ENCODE assay signal across 12 cellular contexts in genomic region chr14:73283592-73284379, GRCh38. TPM values are rescaled to one million over a fixed set of nuclear protein-coding genes. Genes with fewer than 3 reads are reported as not detected.
A peak's percentile ranks its signal among the peaks of the same experiment; 100 is the strongest.
DNase-seq lines count a peak whose midpoint lies in the region; ATAC-seq and TF ChIP-seq lines count a peak whose summit lies in the region.
"Had no signal": no experiment of that assay in that cellular context is flagged by ENCODE, and none has a peak within 500 bp of the region (broad histone marks: within the 10 kb centered on the region; RNA-seq: fewer than 3 reads in every experiment).

No MANE protein-coding gene starts in this region.

- H3K9me3 ChIP-seq in SK-N-SH (no peaks in the 10 kb centered on the region), iPS-18a (ENCODE audit: control insufficient read depth, low read depth, low read length) (no peaks in the 10 kb centered on the region), uterus (no peaks in the 10 kb centered on the region)

- H3K27me3 ChIP-seq in SK-N-SH (ENCODE audit: insufficient read depth) (no peaks in the 10 kb centered on the region), iPS-18a (ENCODE audit: control insufficient read depth, insufficient read depth, low read length) (no peaks in the 10 kb centered on the region), uterus (no peaks in the 10 kb centered on the region)

- no peak overlapping the region for H3K9ac ChIP-seq in SK-N-SH
- no peak overlapping the region for H3K9ac ChIP-seq in iPS-18a (ENCODE audit: low read length)

- TF ChIP-seq CTCF in SK-N-SH (IDR thresholded peaks at IDR 0.05) (0 out of 2 replicates have a peak, but pooled peaks have one; percentile 17), VCaP (conservative IDR thresholded peaks at IDR 0.05) (0 out of 2 replicates have a peak, but pooled peaks have one; percentile 27), uterus (IDR thresholded peaks at IDR 0.05) (peak in 3 of 4 experiments; percentile 13 to 32 (median 16))

- H3K4me3 ChIP-seq in SK-N-SH (ENCODE audit: low read depth in 2 of 2, low read length in 1 of 2) = no peak overlapping the region
- H3K4me3 ChIP-seq in iPS-18a (ENCODE audit: low read length) = peak overlapping the region; percentile 20
- H3K4me3 ChIP-seq in uterus = no peak overlapping the region

- no peaks in the 10 kb centered on the region for H4K20me1 ChIP-seq in SK-N-SH (ENCODE audit: insufficient read depth)

- TF ChIP-seq RAD21 in SK-N-SH (IDR thresholded peaks at IDR 0.05; ENCODE audit: low read length) = peak; percentile 50

- H3K4me2 ChIP-seq in SK-N-SH = no peak overlapping the region

- 77% methylated on average over 12 of the region's 12 CpGs for WGBS in SK-N-SH (ENCODE audit: low lambda C conversion rate)

- H3K4me1 ChIP-seq in SK-N-SH (ENCODE audit: control insufficient read depth in 1 of 2, insufficient read depth in 2 of 2, low read depth in 1 of 2, low read length in 1 of 2) (no peaks in the 10 kb centered on the region), iPS-18a (ENCODE audit: control insufficient read depth, low read depth, low read length) (peaks cover 42% of the 10 kb centered on the region), uterus (no peaks in the 10 kb centered on the region)

- no peaks in the 10 kb centered on the region for H3F3A ChIP-seq in SK-N-SH (replicated peaks; ENCODE audit: insufficient read depth)

- no peak for TF ChIP-seq EP300 in SK-N-SH (IDR thresholded peaks at IDR 0.05; ENCODE audit: borderline replicate concordance in 1 of 2, low read depth in 1 of 2, low read length in 1 of 2)

- peaks cover 44 to 51% of the 10 kb centered on the region in 2 experiments for H3K36me3 ChIP-seq in SK-N-SH (replicated peaks in 1 of 2; ENCODE audit: control insufficient read depth in 1 of 2, insufficient read depth in 2 of 2, low read length in 1 of 2)
- peaks cover 27% of the 10 kb centered on the region for H3K36me3 ChIP-seq in iPS-18a (ENCODE audit: control insufficient read depth, low read depth, low read length)
- H3K36me3 ChIP-seq in uterus = no peaks in the 10 kb centered on the region

- intact Hi-C loops in uterus (cut with DNase I; ENCODE audit: low total_unique reads) = no loop called here

- CTCF ChIA-PET in SK-N-SH (lab: Yijun Ruan, JAX) = interaction anchor here (0.9 to 3.3 kb wide), 8 partner anchors 9 to 335 kb away, joined by 3 to 19 read pairs (median 6); no protein-coding TSS in a partner anchor

- H2AFZ ChIP-seq in SK-N-SH (ENCODE audit: low read depth) = no peak overlapping the region

- ATAC-seq in SK-N-SH treated with all-trans-retinoic acid at 6 μM for 48 hours = no peak
- no peak for ATAC-seq in HG03439 (IDR thresholded peaks at IDR 0.05; ENCODE audit: unreplicated experiment)
- no peak for ATAC-seq in HG03354 (IDR thresholded peaks at IDR 0.05; ENCODE audit: poor library complexity, severe bottlenecking, unreplicated experiment)
- ATAC-seq: left colon, Right ventricle myocardium inferior had no signal

- DNase-seq in SK-N-SH (no peak), uterus (no peak), DMS79 treated with DMSO at 0.1 percent for 48 hours (lab: John Stamatoyannopoulos, UW) (no peak)
- DNase-seq: left colon; stimulated activated CD4-positive, alpha-beta T cell treated with anti-CD3 and anti-CD28 coated beads, Interleukin-12 subunit alpha, Interleukin-12 subunit beta, amount 100 ng/mL, for 4 hours had no signal

- TF ChIP-seq POLR2A in uterus (IDR thresholded peaks at IDR 0.05) = no peak

- H3K79me2 ChIP-seq in SK-N-SH (ENCODE audit: insufficient read depth) = no peaks in the 10 kb centered on the region

- H3K27ac ChIP-seq in SK-N-SH (ENCODE audit: low read depth in 2 of 2, low read length in 1 of 2) (no peak overlapping the region), VCaP (no peak overlapping the region), iPS-18a (ENCODE audit: low read length) (no peak overlapping the region), uterus (no peak overlapping the region)

- H3K9me2 ChIP-seq in SK-N-SH = no peaks in the 10 kb centered on the region

- POLR2A ChIA-PET in SK-N-SH (lab: Yijun Ruan, JAX) = no interaction called here

TF ChIP-seq in SK-N-SH, 30 proteins besides CTCF, POLR2A, EP300 and RAD21:
- TF ChIP-seq MXI1 (IDR thresholded peaks at IDR 0.05; ENCODE audit: low read depth, low read length) (no peak), ZBTB33 (IDR thresholded peaks at IDR 0.05; ENCODE audit: borderline replicate concordance, low read depth) (no peak), RXRA (IDR thresholded peaks at IDR 0.05; ENCODE audit: borderline replicate concordance, low read depth) (no peak), RCOR1 (IDR thresholded peaks at IDR 0.05; ENCODE audit: low read length) (no peak), PBX3 (IDR thresholded peaks at IDR 0.05) (no peak), NRF1 (IDR thresholded peaks at IDR 0.05; ENCODE audit: low read depth, low read length) (no peak), RFX5 (IDR thresholded peaks at IDR 0.05; ENCODE audit: low read length) (no peak), MAX (IDR thresholded peaks at IDR 0.05; ENCODE audit: low read depth) (no peak), GATA2 (CRISPR knock-in tag; IDR thresholded peaks at IDR 0.05) (no peak)

TF ChIP-seq in SK-N-SH treated with all-trans-retinoic acid at 6 μM for 48 hours, 23 proteins besides CTCF, POLR2A, EP300 and RAD21 (continues in another document):
- no peak for TF ChIP-seq BACH2 (CRISPR knock-in tag; IDR thresholded peaks at IDR 0.05; ENCODE audit: borderline replicate concordance)
- TF ChIP-seq ZFP3 (CRISPR knock-in tag; IDR thresholded peaks at IDR 0.05) = no peak
- no peak for TF ChIP-seq ARNTL (CRISPR knock-in tag; IDR thresholded peaks at IDR 0.05; ENCODE audit: borderline replicate concordance, low read depth)
- TF ChIP-seq SNAI2 (CRISPR knock-in tag; IDR thresholded peaks at IDR 0.05) = no peak
- no peak for TF ChIP-seq ISL1 (CRISPR knock-in tag; IDR thresholded peaks at IDR 0.05)
- TF ChIP-seq CSDC2 (CRISPR knock-in tag; IDR thresholded peaks at IDR 0.05) = no peak
- no peak for TF ChIP-seq ZNF70 (CRISPR knock-in tag; IDR thresholded peaks at IDR 0.05)
- no peak for TF ChIP-seq ZC3H10 (CRISPR knock-in tag; IDR thresholded peaks at IDR 0.05)
- no peak for TF ChIP-seq TSHZ2 (CRISPR knock-in tag; IDR thresholded peaks at IDR 0.05)
- no peak for TF ChIP-seq ZNF8 (CRISPR knock-in tag; IDR thresholded peaks at IDR 0.05)
- no peak for TF ChIP-seq CSRNP3 (CRISPR knock-in tag; IDR thresholded peaks at IDR 0.05)
- no peak for TF ChIP-seq ZNF565 (CRISPR knock-in tag; conservative IDR thresholded peaks at IDR 0.05; ENCODE audit: low read depth)
- no peak for TF ChIP-seq ZFP30 (CRISPR knock-in tag; IDR thresholded peaks at IDR 0.05)
- TF ChIP-seq RARB (CRISPR knock-in tag; IDR thresholded peaks at IDR 0.05) = no peak
- no peak for TF ChIP-seq GLIS3 (CRISPR knock-in tag; IDR thresholded peaks at IDR 0.05)
- no peak for TF ChIP-seq ESRRG (CRISPR knock-in tag; IDR thresholded peaks at IDR 0.05)
- no peak for TF ChIP-seq OSR1 (CRISPR knock-in tag; IDR thresholded peaks at IDR 0.05)

RNA-seq across cellular contexts. Expression of gene PAPLN, which starts 46.5 kb away (rescaled TPM):
- polyA plus RNA-seq in SK-N-SH (2012; rRNA removed) = 0.13 and 0.15 TPM in 2 replicates
- polyA plus RNA-seq in SK-N-SH (2012; cell fraction: cytosol; rRNA removed) = 0.05 and 0.14 TPM in 2 replicates
- polyA plus RNA-seq in SK-N-SH (2012; cell fraction: nucleus; rRNA removed) = 0.55 and 0.71 TPM in 2 replicates
- 10 to 100 TPM; 16.5 to 40.2 (median 33.1) TPM for total RNA-seq in uterus
- total RNA-seq: H4 had no signal
